16 cellular contexts compared by ENCODE assay signal in the genomic region with DNA sequence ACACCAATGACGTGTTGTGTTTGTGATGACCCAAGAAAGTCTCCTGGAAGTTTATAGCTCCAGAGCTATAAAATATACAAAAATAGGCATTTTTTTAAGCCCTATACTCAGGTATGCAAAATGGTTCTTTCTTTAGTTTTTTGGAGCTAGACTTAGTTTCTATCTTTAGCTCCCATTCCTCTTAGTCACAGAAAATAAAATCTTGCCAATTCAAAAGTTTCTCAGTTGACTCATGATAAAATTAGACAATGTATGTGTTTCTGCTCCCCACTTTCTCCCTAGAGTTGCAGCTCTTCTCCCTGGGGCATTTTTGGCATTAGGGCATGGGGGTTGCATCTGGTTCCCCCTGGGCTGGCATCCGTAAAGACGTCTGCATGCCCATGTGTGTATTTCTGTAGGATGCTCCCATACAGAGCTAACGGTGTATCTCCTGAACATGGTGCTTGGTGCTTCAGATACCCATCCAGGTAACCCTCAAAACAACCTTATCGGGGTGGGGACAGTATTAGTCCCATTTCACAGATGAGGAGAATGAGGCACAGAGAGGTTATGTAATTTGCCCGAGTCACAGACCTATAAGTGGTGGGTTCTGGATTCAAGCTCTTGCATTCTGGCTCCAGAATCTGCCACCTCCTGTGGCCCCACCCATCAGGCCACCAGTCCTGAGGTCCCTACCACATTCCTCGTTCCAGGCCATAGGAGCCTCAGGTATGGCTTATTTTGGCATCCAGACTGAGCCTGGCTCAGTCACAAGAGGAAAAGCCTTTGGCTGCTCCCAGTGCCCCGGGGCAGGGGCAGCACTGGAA. TPM values are rescaled to one million over a fixed set of nuclear protein-coding genes. Genes with fewer than 3 reads are reported as not detected.
DNase-seq lines count a peak whose midpoint lies in the region; ATAC-seq and TF ChIP-seq lines count a peak whose summit lies in the region.
"Had no signal": no experiment of that assay in that cellular context is flagged by ENCODE, and none has a peak within 500 bp of the region (broad histone marks: within the 10 kb centered on the region; RNA-seq: fewer than 3 reads in every experiment).

No MANE protein-coding gene starts in this region.

- peaks cover 8% of the 10 kb centered on the region for H3K27me3 Mint-ChIP-seq in activated CD8-positive, alpha-beta memory T cell treated with anti-CD3 and anti-CD28 coated beads, Interleukin-2, amount 10 ng/mL, durations not matched to agents 7 days and 5 days
- H3K27me3 Mint-ChIP-seq: CD4-positive, alpha-beta T cell; progenitor cell of endocrine pancreas had no signal

- H3K9me3 Mint-ChIP-seq in activated CD8-positive, alpha-beta memory T cell treated with anti-CD3 and anti-CD28 coated beads, Interleukin-2, amount 10 ng/mL, durations not matched to agents 7 days and 5 days (ENCODE audit: low read depth) = no peaks in the 10 kb centered on the region
- H3K9me3 Mint-ChIP-seq: CD4-positive, alpha-beta T cell had no signal

- no peaks in the 10 kb centered on the region for H3K36me3 Mint-ChIP-seq in activated CD8-positive, alpha-beta memory T cell treated with anti-CD3 and anti-CD28 coated beads, Interleukin-2, amount 10 ng/mL, durations not matched to agents 7 days and 5 days

- no peak overlapping the region for H3K27ac Mint-ChIP-seq in activated CD8-positive, alpha-beta memory T cell treated with anti-CD3 and anti-CD28 coated beads, Interleukin-2, amount 10 ng/mL, durations not matched to agents 7 days and 5 days
- H3K27ac Mint-ChIP-seq: CD4-positive, alpha-beta T cell; progenitor cell of endocrine pancreas had no signal

- ATAC-seq in activated CD8-positive, alpha-beta memory T cell treated with anti-CD3 and anti-CD28 coated beads, Interleukin-2, amount 10 ng/mL, durations not matched to agents 7 days and 5 days = no peak
- ATAC-seq: left colon had no signal

- intact Hi-C loops in tibial artery (cut with DNase I; ENCODE audit: low total_unique reads) = no loop called here

- H3K27me3 ChIP-seq in tibial artery = no peaks in the 10 kb centered on the region
- H3K27me3 ChIP-seq: heart left ventricle, SJSA1 had no signal

- DNase-seq in HT1080 (ENCODE audit: low read depth) = peak; percentile 31
- DNase-seq in astrocyte of the hippocampus (ENCODE audit: low read depth, low spot score) = peak; percentile 46
- DNase-seq in fibroblast of the aortic adventitia (ENCODE audit: low read depth) = peak; percentile 88
- no peak for DNase-seq in tibial artery
- no peak for DNase-seq in NCI-H510A (lab: John Stamatoyannopoulos, UW)
- DNase-seq in activated CD8-positive, alpha-beta memory T cell treated with anti-CD3 and anti-CD28 coated beads, Interleukin-2, amount 10 ng/mL, durations not matched to agents 7 days and 5 days = no peak
- DNase-seq in GDM1 (lab: John Stamatoyannopoulos, UW) = no peak
- DNase-seq: activated CD4-positive, alpha-beta T cell treated with anti-CD3 and anti-CD28 coated beads, Interleukin-2, amount 50 U/mL, for 48 hours; activated effector memory CD4-positive, alpha-beta T cell treated with anti-CD3 and anti-CD28 coated beads, Interleukin-2, amount 50 U/mL, for 16 hours; CD4-positive, alpha-beta T cell; heart left ventricle; left colon; NCI-H1092; NCI-H2171 treated with DMSO at 0.1 percent for 48 hours had no signal

- CTCF ChIA-PET in activated CD8-positive, alpha-beta memory T cell treated with anti-CD3 and anti-CD28 coated beads, Interleukin-2, amount 10 ng/mL, durations not matched to agents 7 days and 5 days (lab: Charles Lee) = interaction anchor here (1.3 kb wide), 1 partner anchor 24 kb away, joined by 4 read pairs; no protein-coding TSS in a partner anchor

- no peak for TF ChIP-seq CTCF in fibroblast of the aortic adventitia (IDR thresholded peaks at IDR 0.05; ENCODE audit: insufficient read depth, low read length)
- TF ChIP-seq CTCF in tibial artery (IDR thresholded peaks at IDR 0.05) = no peak

- peak overlapping the region; percentile 57 to 77 for H3K27ac ChIP-seq in tibial artery
- H3K27ac ChIP-seq: SJSA1 had no signal

- H3K4me3 ChIP-seq in fibroblast of the aortic adventitia (ENCODE audit: low read depth, low read length) (no peak overlapping the region), tibial artery (peak overlapping the region in 1 of 2 donors; percentile 15)
- H3K4me3 ChIP-seq: heart left ventricle, SJSA1 had no signal

- no peaks in the 10 kb centered on the region for H3K4me1 Mint-ChIP-seq in activated CD8-positive, alpha-beta memory T cell treated with anti-CD3 and anti-CD28 coated beads, Interleukin-2, amount 10 ng/mL, durations not matched to agents 7 days and 5 days

- H3K36me3 ChIP-seq in tibial artery = no peaks in the 10 kb centered on the region
- H3K36me3 ChIP-seq: heart left ventricle, SJSA1 had no signal

- no peaks in the 10 kb centered on the region for H3K9me3 ChIP-seq in tibial artery
- H3K9me3 ChIP-seq: heart left ventricle, SJSA1 had no signal

- H3K4me3 Mint-ChIP-seq in activated CD8-positive, alpha-beta memory T cell treated with anti-CD3 and anti-CD28 coated beads, Interleukin-2, amount 10 ng/mL, durations not matched to agents 7 days and 5 days = no peak overlapping the region
- H3K4me3 Mint-ChIP-seq: CD4-positive, alpha-beta T cell had no signal

- H3K4me1 ChIP-seq in tibial artery = peaks cover 0 to 41% (median 15%) of the 10 kb centered on the region in 4 donors

RNA-seq across cellular contexts. Expression of gene ASAP2, which starts 43.1 kb away (rescaled TPM):
- 16.2 and 24.0 TPM in 2 replicates for total RNA-seq in HT1080 (2014; rRNA removed; shearing (Covaris generic))
- 43.2 and 59.1 TPM in 2 replicates for polyA plus RNA-seq in HT1080 (2015; cell fraction: cytosol; rRNA removed)
- 120 and 138 TPM in 2 replicates for polyA plus RNA-seq in HT1080 (2015; cell fraction: nucleus; rRNA removed)
- total RNA-seq in fibroblast of the aortic adventitia (ENCODE audit: low replicate concordance) = 37.1 and 76.4 TPM in 2 replicates
- total RNA-seq in activated CD8-positive, alpha-beta memory T cell treated with anti-CD3 and anti-CD28 coated beads, Interleukin-2, amount 10 ng/mL, durations not matched to agents 7 days and 5 days = under 1 TPM; 0.33 to 0.44 TPM

Comparison
In these comparisons a context has a peak if more than half of its experiments do, and no peak if none do; other contexts are left out.
1. DNase-seq: peak in HT1080 (single experiment), astrocyte of the hippocampus (single experiment) and fibroblast of the aortic adventitia (single experiment); none in tibial artery (0 of 2), NCI-H510A (single experiment), activated CD8-positive, alpha-beta memory T cell treated with anti-CD3 and anti-CD28 coated beads, Interleukin-2, amount 10 ng/mL, durations not matched to agents 7 days and 5 days (single experiment) and GDM1 (single experiment).
2. RNA of gene ASAP2, which starts 43.1 kb away (total RNA-seq): 37.1 to 76.4 TPM in fibroblast of the aortic adventitia and 16.2 to 24.0 TPM in HT1080; 0.33 to 0.44 TPM in activated CD8-positive, alpha-beta memory T cell treated with anti-CD3 and anti-CD28 coated beads, Interleukin-2, amount 10 ng/mL, durations not matched to agents 7 days and 5 days; every median in the first group is over 10 times any median in the second.